ENCODE assay signal across 11 cellular contexts in genomic region chr18:59834267-59834666, GRCh38.
DNase-seq lines count a peak whose midpoint lies in the region; ATAC-seq and TF ChIP-seq lines count a peak whose summit lies in the region.
"Had no signal": no experiment of that assay in that cellular context is flagged by ENCODE, and none has a peak within 500 bp of the region (broad histone marks: within the 10 kb centered on the region; RNA-seq: fewer than 3 reads in every experiment).

No MANE protein-coding gene starts in this region.

- no peak for TF ChIP-seq CTCF in nephron progenitor cell (IDR thresholded peaks at IDR 0.05)

- DNase-seq in activated naive CD8-positive, alpha-beta T cell treated with anti-CD3 and anti-CD28 coated beads, Interleukin-2, amount 50 U/mL, for 24 hours, result no peak
- no peak for DNase-seq in activated naive CD8-positive, alpha-beta T cell treated with anti-CD3 and anti-CD28 coated beads for 36 hours
- no peak for DNase-seq in stimulated activated naive CD8-positive, alpha-beta T cell treated with anti-CD3 and anti-CD28 coated beads, Interleukin-15, Interleukin-2, amounts not matched to agents 100 U/mL and 50 U/mL, for 24 hours
- DNase-seq in OCI-M2 (lab: John Stamatoyannopoulos, UW; ENCODE audit: unreplicated experiment), result no peak
- no peak for DNase-seq in glomerular visceral epithelial cell (ENCODE audit: extremely low spot score)
- DNase-seq in nephron progenitor cell, result no peak
- DNase-seq: NCI-H187 had no signal

- ATAC-seq in activated naive CD8-positive, alpha-beta T cell treated with anti-CD3 and anti-CD28 coated beads, Interleukin-2, amount 50 U/mL, for 24 hours, result peak; percentile 73
- ATAC-seq in HG02571 (IDR thresholded peaks at IDR 0.05; ENCODE audit: unreplicated experiment) (peak; percentile 40), HG03378 (IDR thresholded peaks at IDR 0.05; ENCODE audit: unreplicated experiment) (peak; percentile 39)
- peak; percentile 21 for ATAC-seq in stimulated activated naive CD8-positive, alpha-beta T cell treated with anti-CD3 and anti-CD28 coated beads, Interleukin-15, Interleukin-2, amounts not matched to agents 100 U/mL and 50 U/mL, for 24 hours

- no peak overlapping the region for H3K27ac Mint-ChIP-seq in activated naive CD8-positive, alpha-beta T cell treated with anti-CD3 and anti-CD28 coated beads, Interleukin-2, amount 50 U/mL, for 24 hours
- no peak overlapping the region for H3K27ac Mint-ChIP-seq in activated naive CD8-positive, alpha-beta T cell treated with anti-CD3 and anti-CD28 coated beads for 36 hours
- H3K27ac Mint-ChIP-seq in nephron progenitor cell, result no peak overlapping the region
- H3K27ac Mint-ChIP-seq: neural progenitor cell; T-helper 2 cell treated with Interferon-gamma antibody and Interleukin-4, amounts not matched to agents 5 μg/mL and 100 μg/mL, for 36 hours had no signal

- peaks cover 2% of the 10 kb centered on the region for H3K27me3 Mint-ChIP-seq in activated naive CD8-positive, alpha-beta T cell treated with anti-CD3 and anti-CD28 coated beads, Interleukin-2, amount 50 U/mL, for 24 hours
- no peaks in the 10 kb centered on the region for H3K27me3 Mint-ChIP-seq in activated naive CD8-positive, alpha-beta T cell treated with anti-CD3 and anti-CD28 coated beads for 36 hours
- H3K27me3 Mint-ChIP-seq in nephron progenitor cell (ENCODE audit: low read depth, poor library complexity), result no peaks in the 10 kb centered on the region

- H3K4me3 Mint-ChIP-seq in activated naive CD8-positive, alpha-beta T cell treated with anti-CD3 and anti-CD28 coated beads, Interleukin-2, amount 50 U/mL, for 24 hours, result no peak overlapping the region
- H3K4me3 Mint-ChIP-seq in activated naive CD8-positive, alpha-beta T cell treated with anti-CD3 and anti-CD28 coated beads for 36 hours, result no peak overlapping the region
- H3K4me3 Mint-ChIP-seq in nephron progenitor cell, result no peak overlapping the region
- H3K4me3 Mint-ChIP-seq: neural progenitor cell; T-helper 2 cell treated with Interferon-gamma antibody and Interleukin-4, amounts not matched to agents 5 μg/mL and 100 μg/mL, for 36 hours had no signal

- no peaks in the 10 kb centered on the region for H3K9me3 Mint-ChIP-seq in activated naive CD8-positive, alpha-beta T cell treated with anti-CD3 and anti-CD28 coated beads, Interleukin-2, amount 50 U/mL, for 24 hours
- no peaks in the 10 kb centered on the region for H3K9me3 Mint-ChIP-seq in activated naive CD8-positive, alpha-beta T cell treated with anti-CD3 and anti-CD28 coated beads for 36 hours
- H3K9me3 Mint-ChIP-seq in nephron progenitor cell, result no peaks in the 10 kb centered on the region
- H3K9me3 Mint-ChIP-seq: neural progenitor cell; T-helper 2 cell treated with Interferon-gamma antibody and Interleukin-4, amounts not matched to agents 5 μg/mL and 100 μg/mL, for 36 hours had no signal

- H3K4me1 Mint-ChIP-seq in activated naive CD8-positive, alpha-beta T cell treated with anti-CD3 and anti-CD28 coated beads, Interleukin-2, amount 50 U/mL, for 24 hours, result peaks cover 12% of the 10 kb centered on the region
- H3K4me1 Mint-ChIP-seq in activated naive CD8-positive, alpha-beta T cell treated with anti-CD3 and anti-CD28 coated beads for 36 hours, result peaks cover 6% of the 10 kb centered on the region
- peaks cover 17% of the 10 kb centered on the region for H3K4me1 Mint-ChIP-seq in nephron progenitor cell

- no peaks in the 10 kb centered on the region for H3K36me3 Mint-ChIP-seq in activated naive CD8-positive, alpha-beta T cell treated with anti-CD3 and anti-CD28 coated beads, Interleukin-2, amount 50 U/mL, for 24 hours (ENCODE audit: low read depth)
- no peaks in the 10 kb centered on the region for H3K36me3 Mint-ChIP-seq in activated naive CD8-positive, alpha-beta T cell treated with anti-CD3 and anti-CD28 coated beads for 36 hours
- H3K36me3 Mint-ChIP-seq in nephron progenitor cell (ENCODE audit: low read depth), result no peaks in the 10 kb centered on the region
- H3K36me3 Mint-ChIP-seq: neural progenitor cell had no signal

Comparison
In these comparisons a context has a peak if more than half of its experiments do, and no peak if none do; other contexts are left out.
1. ATAC-seq: peak in every context shown above with its lines; median percentile 73 in activated naive CD8-positive, alpha-beta T cell treated with anti-CD3 and anti-CD28 coated beads, Interleukin-2, amount 50 U/mL, for 24 hours; 40 in HG02571; 39 in HG03378; 21 in stimulated activated naive CD8-positive, alpha-beta T cell treated with anti-CD3 and anti-CD28 coated beads, Interleukin-15, Interleukin-2, amounts not matched to agents 100 U/mL and 50 U/mL, for 24 hours.